In genomic region chr6:53634184-53634631, GRCh38 we compare ENCODE assay signal across 13 cellular contexts. TPM values are rescaled to one million over a fixed set of nuclear protein-coding genes. Genes with fewer than 3 reads are reported as not detected.
DNase-seq lines count a peak whose midpoint lies in the region; ATAC-seq lines count a peak whose summit lies in the region.
"Had no signal": no experiment of that assay in that cellular context is flagged by ENCODE, and none has a peak within 500 bp of the region (broad histone marks: within the 10 kb centered on the region; RNA-seq: fewer than 3 reads in every experiment).

No MANE protein-coding gene starts in this region.

- H3K4me1 Mint-ChIP-seq in immature natural killer cell: peaks cover 22% of the 10 kb centered on the region in 2 donors

- ATAC-seq in GM18858 (IDR thresholded peaks at IDR 0.05; ENCODE audit: unreplicated experiment) (peak; percentile 90), GM21723 (IDR thresholded peaks at IDR 0.05; ENCODE audit: unreplicated experiment) (peak; percentile 62), HG03280 (IDR thresholded peaks at IDR 0.05; ENCODE audit: unreplicated experiment) (peak; percentile 68)

- H3K9me3 Mint-ChIP-seq in immature natural killer cell: no peaks in the 10 kb centered on the region

- H3K36me3 Mint-ChIP-seq in immature natural killer cell: no peaks in the 10 kb centered on the region

- DNase-seq in immature natural killer cell (peak; percentile 50 to 61 (median 54)), SKM-1 treated with dmso at 0.1 percent for 144 hours (lab: John Stamatoyannopoulos, UW; ENCODE audit: unreplicated experiment) (no peak), hypothalamus (lab: John Stamatoyannopoulos, UW) (no peak), iPS-NIHi11 (ENCODE audit: low spot score) (no peak)
- DNase-seq in stimulated activated CD4-positive, alpha-beta T cell treated with anti-CD3 and anti-CD28 coated beads, Interleukin-4, amount 100 ng/mL, for 1 hour: no peak
- DNase-seq: effector memory CD4-positive, alpha-beta T cell; glutamatergic neuron; NCI-H187; posterior cingulate gyrus; stimulated activated CD4-positive, alpha-beta T cell treated with anti-CD3 and anti-CD28 coated beads, Interleukin-2, amount 100 ng/mL, for 48 hours had no signal

- peak overlapping the region; percentile 11 to 82 (median 77) for H3K27ac Mint-ChIP-seq in immature natural killer cell

- H3K4me3 Mint-ChIP-seq in immature natural killer cell: peak overlapping the region in 4 of 5 donors; percentile 24 to 65 (median 42)

- peaks cover 2 to 4% (median 3%) of the 10 kb centered on the region in 3 donors for H3K27me3 Mint-ChIP-seq in immature natural killer cell (ENCODE audit: low read depth in 3 of 3)

RNA-seq across cellular contexts. Expression of gene KLHL31, which starts 31.3 kb away (rescaled TPM):
- not detected for polyA plus RNA-seq in immature natural killer cell

Comparison
In these comparisons a context has a peak if more than half of its experiments do, and no peak if none do; other contexts are left out.
1. DNase-seq: peak in immature natural killer cell (3 of 3); none in SKM-1 treated with dmso at 0.1 percent for 144 hours (single experiment), stimulated activated CD4-positive, alpha-beta T cell treated with anti-CD3 and anti-CD28 coated beads, Interleukin-4, amount 100 ng/mL, for 1 hour (single experiment), hypothalamus (0 of 51) and iPS-NIHi11 (single experiment).
2. Peak in every context shown above with its lines, with median percentiles within 50 percentile points of each other: ATAC-seq.